20 cellular contexts compared by ENCODE assay signal in genomic region chr9:131587906-131588305, GRCh38. TPM values are rescaled to one million over a fixed set of nuclear protein-coding genes. Genes with fewer than 3 reads are reported as not detected.
A peak's percentile ranks its signal among the peaks of the same experiment; 100 is the strongest.
DNase-seq lines count a peak whose midpoint lies in the region; ATAC-seq, FAIRE-seq and TF ChIP-seq lines count a peak whose summit lies in the region.
"Had no signal": no experiment of that assay in that cellular context is flagged by ENCODE, and none has a peak within 500 bp of the region (broad histone marks: within the 10 kb centered on the region; RNA-seq: fewer than 3 reads in every experiment).

No MANE protein-coding gene starts in this region.

- no peaks in the 10 kb centered on the region for H3K9me3 ChIP-seq in CD4-positive, alpha-beta memory T cell (ENCODE audit: control insufficient read depth in 1 of 2, low read length in 2 of 2)

- H3K4me1 Mint-ChIP-seq in activated naive CD4-positive, alpha-beta T cell treated with anti-CD3 and anti-CD28 coated beads, Interleukin-2, amount 10 ng/mL, durations not matched to agents 7 days and 5 days: peaks cover 61% of the 10 kb centered on the region
- peaks cover 36% of the 10 kb centered on the region for H3K4me1 Mint-ChIP-seq in activated naive CD4-positive, alpha-beta T cell treated with anti-CD3 and anti-CD28 coated beads for 36 hours (ENCODE audit: low read depth)
- peaks cover 38 to 75% (median 49%) of the 10 kb centered on the region in 4 donors for H3K4me1 Mint-ChIP-seq in CD4-positive, alpha-beta memory T cell
- peaks cover 80% of the 10 kb centered on the region for H3K4me1 Mint-ChIP-seq in dendritic cell treated with granulocyte-macrophage colony-stimulating factor and Interleukin-4, amounts not matched to agents 40 ng/mL and 50 ng/mL, for 4 days (ENCODE audit: low read depth)
- peaks cover 55 to 65% of the 10 kb centered on the region in 2 donors for H3K4me1 Mint-ChIP-seq in natural killer cell treated with Interleukin-12 subunit alpha and Interleukin-12 subunit beta and Interleukin-15 and Interleukin-18, amount 100 ng/mL, for 72 hours (ENCODE audit: low read depth in 2 of 2)

- H3K9me3 Mint-ChIP-seq in activated naive CD4-positive, alpha-beta T cell treated with anti-CD3 and anti-CD28 coated beads, Interleukin-2, amount 10 ng/mL, durations not matched to agents 7 days and 5 days: no peaks in the 10 kb centered on the region
- H3K9me3 Mint-ChIP-seq in activated naive CD4-positive, alpha-beta T cell treated with anti-CD3 and anti-CD28 coated beads for 36 hours: no peaks in the 10 kb centered on the region
- H3K9me3 Mint-ChIP-seq in CD4-positive, alpha-beta memory T cell: peaks cover 0 to 5% (median 0%) of the 10 kb centered on the region in 8 donors
- H3K9me3 Mint-ChIP-seq in dendritic cell treated with granulocyte-macrophage colony-stimulating factor and Interleukin-4, amounts not matched to agents 40 ng/mL and 50 ng/mL, for 4 days: no peaks in the 10 kb centered on the region
- no peaks in the 10 kb centered on the region for H3K9me3 Mint-ChIP-seq in natural killer cell treated with Interleukin-12 subunit alpha and Interleukin-12 subunit beta and Interleukin-15 and Interleukin-18, amount 100 ng/mL, for 72 hours
- H3K9me3 Mint-ChIP-seq: CD14-positive monocyte had no signal

- POLR2A ChIA-PET in CD4-positive, alpha-beta memory T cell (lab: Charles Lee; ENCODE audit: partially characterized antibody): interaction anchor here (1.0 to 5.6 kb wide), 2 partner anchors 145 to 151 kb away, joined by 3 to 26 read pairs; no protein-coding TSS in a partner anchor

- no peak overlapping the region for H3K4me3 ChIP-seq in CD4-positive, alpha-beta memory T cell (ENCODE audit: low read length in 2 of 2)

- no peak for DNase-seq in activated naive CD4-positive, alpha-beta T cell treated with anti-CD3 and anti-CD28 coated beads, Interleukin-2, amount 10 ng/mL, durations not matched to agents 7 days and 5 days
- DNase-seq in activated naive CD4-positive, alpha-beta T cell treated with anti-CD3 and anti-CD28 coated beads for 36 hours: no peak
- DNase-seq in CD4-positive, alpha-beta memory T cell: no peak
- no peak for DNase-seq in natural killer cell treated with Interleukin-12 subunit alpha and Interleukin-12 subunit beta and Interleukin-15 and Interleukin-18, amount 100 ng/mL, for 72 hours (ENCODE audit: low spot score)
- DNase-seq in stimulated activated CD4-positive, alpha-beta T cell treated with anti-CD3 and anti-CD28 coated beads, Interleukin-4, amount 100 ng/mL, for 24 hours: no peak
- no peak for DNase-seq in D721Med (ENCODE audit: insufficient read length, low spot score)
- DNase-seq in HTR-8/SVneo (ENCODE audit: insufficient read length, low spot score): no peak
- DNase-seq: DND-41, GDM1, MV-4-11, NCI-H146, NCI-H2227 treated with DMSO at 0.1 percent for 48 hours, NCI-H526 treated with DMSO at 0.1 percent for 48 hours had no signal

- peaks cover 49% of the 10 kb centered on the region for H3K4me1 ChIP-seq in CD4-positive, alpha-beta memory T cell (ENCODE audit: insufficient read depth, low read length)

- peaks cover 52% of the 10 kb centered on the region for H3K36me3 Mint-ChIP-seq in activated naive CD4-positive, alpha-beta T cell treated with anti-CD3 and anti-CD28 coated beads, Interleukin-2, amount 10 ng/mL, durations not matched to agents 7 days and 5 days
- H3K36me3 Mint-ChIP-seq in activated naive CD4-positive, alpha-beta T cell treated with anti-CD3 and anti-CD28 coated beads for 36 hours (ENCODE audit: low read depth): peaks cover 10% of the 10 kb centered on the region
- H3K36me3 Mint-ChIP-seq in CD4-positive, alpha-beta memory T cell: peaks cover 26 to 59% of the 10 kb centered on the region in 2 donors
- peaks cover 100% of the 10 kb centered on the region for H3K36me3 Mint-ChIP-seq in dendritic cell treated with granulocyte-macrophage colony-stimulating factor and Interleukin-4, amounts not matched to agents 40 ng/mL and 50 ng/mL, for 4 days (ENCODE audit: low read depth)
- peaks cover 6% of the 10 kb centered on the region for H3K36me3 Mint-ChIP-seq in natural killer cell treated with Interleukin-12 subunit alpha and Interleukin-12 subunit beta and Interleukin-15 and Interleukin-18, amount 100 ng/mL, for 72 hours

- peak overlapping the region; percentile 38 for H3K27ac Mint-ChIP-seq in activated naive CD4-positive, alpha-beta T cell treated with anti-CD3 and anti-CD28 coated beads, Interleukin-2, amount 10 ng/mL, durations not matched to agents 7 days and 5 days
- no peak overlapping the region for H3K27ac Mint-ChIP-seq in activated naive CD4-positive, alpha-beta T cell treated with anti-CD3 and anti-CD28 coated beads for 36 hours
- peak overlapping the region in 4 of 7 donors; percentile 21 to 90 (median 66) for H3K27ac Mint-ChIP-seq in CD4-positive, alpha-beta memory T cell
- peak overlapping the region; percentile 43 for H3K27ac Mint-ChIP-seq in dendritic cell treated with granulocyte-macrophage colony-stimulating factor and Interleukin-4, amounts not matched to agents 40 ng/mL and 50 ng/mL, for 4 days
- peak overlapping the region; percentile 63 to 84 for H3K27ac Mint-ChIP-seq in natural killer cell treated with Interleukin-12 subunit alpha and Interleukin-12 subunit beta and Interleukin-15 and Interleukin-18, amount 100 ng/mL, for 72 hours

- CTCF ChIA-PET in activated naive CD4-positive, alpha-beta T cell treated with anti-CD3 and anti-CD28 coated beads, Interleukin-2, amount 10 ng/mL, durations not matched to agents 7 days and 5 days (lab: Charles Lee): interaction anchor here (9.0 kb wide), 1 partner anchor 155 kb away, joined by 148 read pairs; the partner anchor contains the start of gene RAPGEF1
- CTCF ChIA-PET in activated naive CD4-positive, alpha-beta T cell treated with anti-CD3 and anti-CD28 coated beads for 36 hours (lab: Charles Lee): interaction anchor here (0.7 to 1.2 kb wide), 2 partner anchors 152 to 157 kb away, joined by 5 read pairs; partner anchors contain the start of gene RAPGEF1
- CTCF ChIA-PET in CD4-positive, alpha-beta memory T cell (lab: Charles Lee; ENCODE audit: partially characterized antibody): interaction anchor here (0.6 to 8.8 kb wide), 2 partner anchors 145 to 153 kb away, joined by 3 to 186 read pairs; partner anchors contain the start of gene RAPGEF1

- no peak overlapping the region for H3K27ac ChIP-seq in CD4-positive, alpha-beta memory T cell (ENCODE audit: low read depth, low read length)

- H3K36me3 ChIP-seq in CD4-positive, alpha-beta memory T cell (ENCODE audit: insufficient read depth, low read length): peaks cover 56% of the 10 kb centered on the region

- no peak overlapping the region for H3K4me3 Mint-ChIP-seq in activated naive CD4-positive, alpha-beta T cell treated with anti-CD3 and anti-CD28 coated beads, Interleukin-2, amount 10 ng/mL, durations not matched to agents 7 days and 5 days
- no peak overlapping the region for H3K4me3 Mint-ChIP-seq in activated naive CD4-positive, alpha-beta T cell treated with anti-CD3 and anti-CD28 coated beads for 36 hours
- H3K4me3 Mint-ChIP-seq in CD4-positive, alpha-beta memory T cell: no peak overlapping the region
- no peak overlapping the region for H3K4me3 Mint-ChIP-seq in dendritic cell treated with granulocyte-macrophage colony-stimulating factor and Interleukin-4, amounts not matched to agents 40 ng/mL and 50 ng/mL, for 4 days
- no peak overlapping the region for H3K4me3 Mint-ChIP-seq in natural killer cell treated with Interleukin-12 subunit alpha and Interleukin-12 subunit beta and Interleukin-15 and Interleukin-18, amount 100 ng/mL, for 72 hours
- H3K4me3 Mint-ChIP-seq: CD14-positive monocyte had no signal

- H3K27me3 Mint-ChIP-seq in activated naive CD4-positive, alpha-beta T cell treated with anti-CD3 and anti-CD28 coated beads, Interleukin-2, amount 10 ng/mL, durations not matched to agents 7 days and 5 days: no peaks in the 10 kb centered on the region
- no peaks in the 10 kb centered on the region for H3K27me3 Mint-ChIP-seq in activated naive CD4-positive, alpha-beta T cell treated with anti-CD3 and anti-CD28 coated beads for 36 hours (ENCODE audit: low read depth)
- no peaks in the 10 kb centered on the region for H3K27me3 Mint-ChIP-seq in CD4-positive, alpha-beta memory T cell
- no peaks in the 10 kb centered on the region for H3K27me3 Mint-ChIP-seq in dendritic cell treated with granulocyte-macrophage colony-stimulating factor and Interleukin-4, amounts not matched to agents 40 ng/mL and 50 ng/mL, for 4 days
- no peaks in the 10 kb centered on the region for H3K27me3 Mint-ChIP-seq in natural killer cell treated with Interleukin-12 subunit alpha and Interleukin-12 subunit beta and Interleukin-15 and Interleukin-18, amount 100 ng/mL, for 72 hours

- intact Hi-C loops in activated naive CD4-positive, alpha-beta T cell treated with anti-CD3 and anti-CD28 coated beads for 36 hours (cut with micrococcal nuclease): no loop called here
- intact Hi-C loops in CD4-positive, alpha-beta memory T cell (cut with micrococcal nuclease): no loop called here
- intact Hi-C loops in dendritic cell treated with granulocyte-macrophage colony-stimulating factor and Interleukin-4, amounts not matched to agents 40 ng/mL and 50 ng/mL, for 4 days (cut with micrococcal nuclease): no loop called here

- ATAC-seq in natural killer cell treated with Interleukin-12 subunit alpha and Interleukin-12 subunit beta and Interleukin-15 and Interleukin-18, amount 100 ng/mL, for 72 hours: no peak
- ATAC-seq: HCT116 had no signal

- TF ChIP-seq CTCF in D721Med (IDR thresholded peaks at IDR 0.05; ENCODE audit: insufficient read depth, missing control alignments): no peak

- FAIRE-seq in D721Med (lab: Jason Lieb, UNC) (no peak), HTR-8/SVneo (lab: Jason Lieb, UNC) (no peak)
- FAIRE-seq: A204.1, GM12892 had no signal

- no peaks in the 10 kb centered on the region for H3K27me3 ChIP-seq in CD4-positive, alpha-beta memory T cell (ENCODE audit: insufficient read depth, low read length)

RNA-seq across cellular contexts. Expression of gene PRRT1B, which starts 42.6 kb away (rescaled TPM):
- not detected for total RNA-seq in activated naive CD4-positive, alpha-beta T cell treated with anti-CD3 and anti-CD28 coated beads for 36 hours
- total RNA-seq in CD4-positive, alpha-beta memory T cell: not detected
- not detected for polyA plus RNA-seq in CD4-positive, alpha-beta memory T cell
- total RNA-seq in natural killer cell treated with Interleukin-12 subunit alpha and Interleukin-12 subunit beta and Interleukin-15 and Interleukin-18, amount 100 ng/mL, for 72 hours: not detected
- total RNA-seq: HT1080, OCI-LY7 had no signal
- polyA plus RNA-seq: CD14-positive monocyte had no signal

RNA-seq across cellular contexts. Expression of gene UCK1, which starts 56.8 kb away (rescaled TPM):
- total RNA-seq in activated naive CD4-positive, alpha-beta T cell treated with anti-CD3 and anti-CD28 coated beads for 36 hours: 10 to 100 TPM; 18.7 to 21.7 TPM
- total RNA-seq in CD4-positive, alpha-beta memory T cell: 10 to 100 TPM; 36.1 to 39.7 TPM
- polyA plus RNA-seq in CD4-positive, alpha-beta memory T cell: 10 to 100 TPM; 25.8 to 26.8 TPM
- 10 to 100 TPM; 24.9 to 37.4 TPM for total RNA-seq in natural killer cell treated with Interleukin-12 subunit alpha and Interleukin-12 subunit beta and Interleukin-15 and Interleukin-18, amount 100 ng/mL, for 72 hours
